In the genomic region with DNA sequence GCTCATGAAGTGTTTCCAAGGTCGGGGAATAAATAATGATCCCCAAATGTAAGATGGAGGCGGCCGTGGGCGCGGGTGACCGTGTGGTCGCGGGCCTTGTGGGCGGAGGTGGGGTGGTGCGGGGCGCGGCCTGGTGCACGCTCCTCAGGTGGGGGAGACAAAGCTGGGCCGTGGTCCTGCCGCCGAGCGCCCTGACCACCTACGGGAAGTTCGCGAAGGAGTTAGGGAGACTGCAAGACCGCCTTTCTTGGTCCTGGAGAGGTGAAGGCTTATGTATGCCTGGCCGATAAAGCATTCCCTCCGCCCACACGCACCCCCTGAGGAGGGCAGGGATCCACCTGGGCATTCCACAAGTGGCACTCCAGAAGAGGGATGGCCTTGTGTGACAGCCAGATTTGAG, we compare ENCODE assay signal across 8 cellular contexts. TPM values are rescaled to one million over a fixed set of nuclear protein-coding genes. Genes with fewer than 3 reads are reported as not detected.
DNase-seq lines count a peak whose midpoint lies in the region; ATAC-seq and TF ChIP-seq lines count a peak whose summit lies in the region.

No MANE protein-coding gene starts in this region.

- 34 to 51% (median 47%) methylated on average over 24 of the region's 24 CpGs for WGBS in heart left ventricle, 4 donors
- 12 to 27% methylated on average over 24 of the region's 24 CpGs for WGBS in lung, 2 donors

- intact Hi-C loops in heart left ventricle (cut with DNase I), result no loop called here
- intact Hi-C loops in left ventricle myocardium superior (cut with micrococcal nuclease), result no loop called here
- intact Hi-C loops in breast epithelium (cut with DNase I; ENCODE audit: low total_unique reads), result no loop called here
- intact Hi-C loops in uterus (cut with DNase I; ENCODE audit: low total_unique reads), result no loop called here

- TF ChIP-seq CTCF in heart left ventricle (IDR thresholded peaks at IDR 0.05), result no peak
- no peak for TF ChIP-seq CTCF in breast epithelium (IDR thresholded peaks at IDR 0.05)
- TF ChIP-seq CTCF in lung (IDR thresholded peaks at IDR 0.05; ENCODE audit: control extremely low read depth, extremely low read depth), result no peak
- no peak for TF ChIP-seq CTCF in uterus (IDR thresholded peaks at IDR 0.05)

- TF ChIP-seq POLR2A in heart left ventricle (IDR thresholded peaks at IDR 0.05), result no peak
- TF ChIP-seq POLR2A in breast epithelium (IDR thresholded peaks at IDR 0.05), result no peak
- TF ChIP-seq POLR2A in uterus (IDR thresholded peaks at IDR 0.05), result no peak

- peaks cover 0 to 41% (median 8%) of the 10 kb centered on the region in 12 donors for H3K4me1 ChIP-seq in heart left ventricle
- no peaks in the 10 kb centered on the region for H3K4me1 ChIP-seq in breast epithelium
- H3K4me1 ChIP-seq in lung (ENCODE audit: control insufficient read depth in 2 of 2, insufficient read depth in 2 of 2, low read length in 2 of 2), result peaks cover 0 to 16% of the 10 kb centered on the region in 2 donors
- H3K4me1 ChIP-seq in uterus, result peaks cover 0 to 8% of the 10 kb centered on the region in 2 donors

- peak overlapping the region; percentile 70 to 99 (median 96) for H3K4me3 ChIP-seq in heart left ventricle
- H3K4me3 ChIP-seq in breast epithelium, result peak overlapping the region; percentile 85 to 99 (median 91)
- H3K4me3 ChIP-seq in lung, result peak overlapping the region; percentile 86
- H3K4me3 ChIP-seq in uterus, result peak overlapping the region; percentile 85 to 97

- H3K27me3 ChIP-seq in heart left ventricle (no peaks in the 10 kb centered on the region), breast epithelium (no peaks in the 10 kb centered on the region), lung (ENCODE audit: control insufficient read depth, insufficient read depth) (no peaks in the 10 kb centered on the region), uterus (no peaks in the 10 kb centered on the region)

- no peaks in the 10 kb centered on the region for H3K9me3 ChIP-seq in heart left ventricle
- no peaks in the 10 kb centered on the region for H3K9me3 ChIP-seq in breast epithelium
- H3K9me3 ChIP-seq in lung (ENCODE audit: control insufficient read depth in 2 of 2, insufficient read depth in 1 of 2, low read length in 1 of 2), result no peaks in the 10 kb centered on the region
- no peaks in the 10 kb centered on the region for H3K9me3 ChIP-seq in uterus

- ATAC-seq in heart left ventricle (no peak), left ventricle myocardium superior (no peak), lung (ENCODE audit: insufficient read depth, low FRiP score) (no peak)

- no peak for DNase-seq in heart left ventricle
- DNase-seq in left ventricle myocardium superior, result no peak
- DNase-seq in breast epithelium (ENCODE audit: low spot score in 2 of 2), result no peak
- DNase-seq in lung (ENCODE audit: low spot score), result no peak
- DNase-seq in uterus, result no peak
- no peak for DNase-seq in ureter (ENCODE audit: low spot score)
- DNase-seq in NAMALWA (ENCODE audit: low spot score), result no peak
- DNase-seq in effector CD8-positive, alpha-beta T cell (lab: John Stamatoyannopoulos, UW), result no peak

- H3K36me3 ChIP-seq in heart left ventricle (no peaks in the 10 kb centered on the region), breast epithelium (no peaks in the 10 kb centered on the region), lung (ENCODE audit: control insufficient read depth in 2 of 2, insufficient read depth in 2 of 2, low read length in 2 of 2) (no peaks in the 10 kb centered on the region), uterus (no peaks in the 10 kb centered on the region)

- H3K27ac ChIP-seq in heart left ventricle (peak overlapping the region in 5 of 12 donors; percentile 88 to 96 (median 90)), breast epithelium (peak overlapping the region; percentile 92 to 94), lung (ENCODE audit: low read depth in 1 of 2, low read length in 1 of 2) (peak overlapping the region in 1 of 2 donors; percentile 96), uterus (peak overlapping the region; percentile 92 to 95)

RNA-seq across cellular contexts. Expression of a gene that starts 1.6 kb away (rescaled TPM):
- total RNA-seq in heart left ventricle (10 to 100 TPM; 16.7 to 45.2 (median 21.6) TPM), left ventricle myocardium superior (18.8 TPM), breast epithelium (100 to 1,000 TPM in 1 of 3 donors, 10 to 100 TPM in 2; 56.0 to 199 (median 62.5) TPM), lung (10 to 100 TPM; 31.0 to 79.6 TPM), uterus (10 to 100 TPM; 45.1 to 75.9 (median 53.1) TPM), ureter (27.7 TPM)
- polyA plus RNA-seq in heart left ventricle (10 to 100 TPM in 1 of 2 donors, 1 to 10 TPM in 1; 7.7 to 11.1 TPM), lung (10 to 100 TPM; 13.5 to 15.1 TPM)
